8 cellular contexts compared by ENCODE assay signal in genomic region chr17:17682737-17683675, GRCh38.
DNase-seq lines count a peak whose midpoint lies in the region; ATAC-seq lines count a peak whose summit lies in the region.

No MANE protein-coding gene starts in this region.

- no peaks in the 10 kb centered on the region for H3K27me3 Mint-ChIP-seq in stimulated activated memory B cell treated with anti-CD40 and anti-IgM and Interleukin-4, amounts not matched to agents 10 μg/mL and 1 μg/mL and 100 μg/mL, for 72 hours

- peak overlapping the region; percentile 89 for H3K4me3 Mint-ChIP-seq in stimulated activated memory B cell treated with anti-CD40 and anti-IgM and Interleukin-4, amounts not matched to agents 10 μg/mL and 1 μg/mL and 100 μg/mL, for 72 hours

- ATAC-seq in HG02571 (IDR thresholded peaks at IDR 0.05; ENCODE audit: unreplicated experiment): peak; percentile 30
- ATAC-seq in stimulated activated memory B cell treated with anti-CD40 and anti-IgM and Interleukin-4, amounts not matched to agents 10 μg/mL and 1 μg/mL and 100 μg/mL, for 72 hours: peak; percentile 69

- H3K9me3 ChIP-seq in mucosa of rectum (ENCODE audit: control insufficient read depth in 2 of 2, low read length in 2 of 2): no peaks in the 10 kb centered on the region

- H3K27me3 ChIP-seq in mucosa of rectum (ENCODE audit: control insufficient read depth in 2 of 2, insufficient read depth in 2 of 2, low read length in 2 of 2): no peaks in the 10 kb centered on the region

- H3K36me3 Mint-ChIP-seq in stimulated activated memory B cell treated with anti-CD40 and anti-IgM and Interleukin-4, amounts not matched to agents 10 μg/mL and 1 μg/mL and 100 μg/mL, for 72 hours: no peaks in the 10 kb centered on the region

- no peaks in the 10 kb centered on the region for H3K36me3 ChIP-seq in mucosa of rectum (ENCODE audit: control insufficient read depth in 2 of 2, insufficient read depth in 2 of 2, low read length in 2 of 2)

- peak overlapping the region; percentile 90 for H3K27ac ChIP-seq in epithelial cell of prostate
- peak overlapping the region; percentile 80 to 82 for H3K27ac ChIP-seq in mucosa of rectum (ENCODE audit: low read depth in 2 of 2, low read length in 2 of 2)

- DNase-seq in NCI-H69 (lab: John Stamatoyannopoulos, UW) (peak; percentile 65), epithelial cell of prostate (ENCODE audit: low read depth, low spot score) (no peak), DMS79 treated with DMSO at 0.1 percent for 48 hours (lab: John Stamatoyannopoulos, UW) (no peak)
- peak; percentile 72 for DNase-seq in activated CD8-positive, alpha-beta memory T cell treated with anti-CD3 and anti-CD28 coated beads, Interleukin-2, amount 50 U/mL, for 4 hours

- peaks cover 52% of the 10 kb centered on the region for H3K4me1 Mint-ChIP-seq in stimulated activated memory B cell treated with anti-CD40 and anti-IgM and Interleukin-4, amounts not matched to agents 10 μg/mL and 1 μg/mL and 100 μg/mL, for 72 hours

- H3K4me3 ChIP-seq in GM08714 (ENCODE audit: low read length) (peak overlapping the region; percentile 72), mucosa of rectum (ENCODE audit: low read length in 2 of 2) (peak overlapping the region; percentile 72 to 76)

- H3K27ac Mint-ChIP-seq in stimulated activated memory B cell treated with anti-CD40 and anti-IgM and Interleukin-4, amounts not matched to agents 10 μg/mL and 1 μg/mL and 100 μg/mL, for 72 hours: peak overlapping the region; percentile 96

- H3K4me1 ChIP-seq in mucosa of rectum (ENCODE audit: control insufficient read depth in 2 of 2, insufficient read depth in 2 of 2, low read length in 2 of 2): peaks cover 30% of the 10 kb centered on the region in 2 donors

- H3K9ac ChIP-seq in mucosa of rectum (ENCODE audit: low read depth in 1 of 2, low read length in 2 of 2): peak overlapping the region; percentile 63 to 78

- no peaks in the 10 kb centered on the region for H3K9me3 Mint-ChIP-seq in stimulated activated memory B cell treated with anti-CD40 and anti-IgM and Interleukin-4, amounts not matched to agents 10 μg/mL and 1 μg/mL and 100 μg/mL, for 72 hours

Comparison
In these comparisons a context has a peak if more than half of its experiments do, and no peak if none do; other contexts are left out.
1. DNase-seq: peak in NCI-H69 (single experiment) and activated CD8-positive, alpha-beta memory T cell treated with anti-CD3 and anti-CD28 coated beads, Interleukin-2, amount 50 U/mL, for 4 hours (single experiment); none in epithelial cell of prostate (single experiment) and DMS79 treated with DMSO at 0.1 percent for 48 hours (single experiment).